ENCODE assay signal across 10 cellular contexts in genomic region chr13:112744306-112745021, GRCh38. TPM values are rescaled to one million over a fixed set of nuclear protein-coding genes. Genes with fewer than 3 reads are reported as not detected.
DNase-seq lines count a peak whose midpoint lies in the region; TF ChIP-seq lines count a peak whose summit lies in the region.
"Had no signal": no experiment of that assay in that cellular context is flagged by ENCODE, and none has a peak within 500 bp of the region (broad histone marks: within the 10 kb centered on the region; RNA-seq: fewer than 3 reads in every experiment).

No MANE protein-coding gene starts in this region.

- no peak overlapping the region for H3K14ac ChIP-seq in mesenchymal stem cell (ENCODE audit: low read length in 2 of 2)

- peak overlapping the region; percentile 19 for H3K9ac ChIP-seq in mesenchymal stem cell (ENCODE audit: low read length)
- H3K9ac ChIP-seq: parathyroid adenoma had no signal

- H3K4me1 Mint-ChIP-seq in HFFc6 (ENCODE audit: low read depth) = peaks cover 23% of the 10 kb centered on the region

- intact Hi-C loops in dorsolateral prefrontal cortex (cut with DNase I) = loop anchor here (5.0 kb wide), 1 partner anchor 52 kb away; the partner anchor contains the start of gene ATP11A (in 2 of the 2)

- no peak overlapping the region for H2AFZ ChIP-seq in mesenchymal stem cell (ENCODE audit: low read depth, low read length)
- H2AFZ ChIP-seq: parathyroid adenoma had no signal

- POLR2A ChIA-PET in AG04450 (lab: Yijun Ruan, JAX) = no interaction called here

- H3K79me1 ChIP-seq in mesenchymal stem cell (replicated peaks; ENCODE audit: low read length, poor library complexity, severe bottlenecking) = peaks cover 47% of the 10 kb centered on the region

- H3K27me3 Mint-ChIP-seq in HFFc6 (ENCODE audit: insufficient read depth) = no peaks in the 10 kb centered on the region
- H3K27me3 Mint-ChIP-seq: B cell had no signal

- peaks cover 13% of the 10 kb centered on the region for H3K4me1 ChIP-seq in mesenchymal stem cell (ENCODE audit: control insufficient read depth, insufficient read depth, low read depth, low read length)

- no peak overlapping the region for H2BK5ac ChIP-seq in mesenchymal stem cell (ENCODE audit: low read depth, low read length, poor library complexity, severe bottlenecking)

- H3K36me3 Mint-ChIP-seq in HFFc6 (ENCODE audit: low read depth) = no peaks in the 10 kb centered on the region

- H3K27ac ChIP-seq in AG04450 (ENCODE audit: low read depth, low read length) = peak overlapping the region; percentile 52
- H3K27ac ChIP-seq in dorsolateral prefrontal cortex = peak overlapping the region in 56 of 59 donors; percentile 4 to 93 (median 72)
- H3K27ac ChIP-seq in mesenchymal stem cell (ENCODE audit: low read length, poor library complexity, severe bottlenecking) = no peak overlapping the region
- H3K27ac ChIP-seq: parathyroid adenoma had no signal

- H4K8ac ChIP-seq in mesenchymal stem cell (ENCODE audit: low read length) = no peak overlapping the region

- peak overlapping the region; percentile 74; the same call in 1 of the 2 replicates for H3K27ac Mint-ChIP-seq in HFFc6
- H3K27ac Mint-ChIP-seq: B cell had no signal

- peaks cover 0 to 4% of the 10 kb centered on the region in 2 experiments for H3K36me3 ChIP-seq in mesenchymal stem cell (ENCODE audit: control insufficient read depth in 1 of 2, insufficient read depth in 2 of 2, low read depth in 1 of 2, low read length in 2 of 2)

- no peak overlapping the region for H2AK5ac ChIP-seq in mesenchymal stem cell (ENCODE audit: low read length, severe bottlenecking)

- H4K91ac ChIP-seq in mesenchymal stem cell (ENCODE audit: low read length) = no peak overlapping the region

- no peaks in the 10 kb centered on the region for H3K27me3 ChIP-seq in AG04450 (ENCODE audit: control insufficient read depth, insufficient read depth, low read length)
- no peaks in the 10 kb centered on the region for H3K27me3 ChIP-seq in dorsolateral prefrontal cortex
- no peaks in the 10 kb centered on the region for H3K27me3 ChIP-seq in mesenchymal stem cell (ENCODE audit: control insufficient read depth in 1 of 2, insufficient read depth in 1 of 2, low read length in 2 of 2)

- no peak overlapping the region for H3K23ac ChIP-seq in mesenchymal stem cell (ENCODE audit: low read length in 2 of 2)

- WGBS in mesenchymal stem cell = 79% methylated on average over 16 of the region's 16 CpGs

- no peak for TF ChIP-seq CTCF in AG04450 (IDR thresholded peaks at IDR 0.05; ENCODE audit: low read depth, low read length)
- no peak for TF ChIP-seq CTCF in HFFc6 (IDR thresholded peaks at IDR 0.05)
- no peak for TF ChIP-seq CTCF in dorsolateral prefrontal cortex (IDR thresholded peaks at IDR 0.05 in 54 of 56, conservative IDR thresholded peaks at IDR 0.05 in 2 of 56; ENCODE audit: low read depth in 1 of 56, partially characterized antibody in 56 of 56)

- H3K9me3 Mint-ChIP-seq in HFFc6 = no peaks in the 10 kb centered on the region; the same call in 1 of the 2 replicates

- H3K18ac ChIP-seq in mesenchymal stem cell (ENCODE audit: low read depth in 1 of 2, low read length in 2 of 2) = no peak overlapping the region

- no peak overlapping the region for H3K4me2 ChIP-seq in mesenchymal stem cell (ENCODE audit: low read length, poor library complexity, severe bottlenecking)

- CTCF ChIA-PET in AG04450 (lab: Charles Lee) = no interaction called here

- H2BK120ac ChIP-seq in mesenchymal stem cell (ENCODE audit: low read depth, low read length) = no peak overlapping the region

- no peak for DNase-seq in AG04450 (ENCODE audit: low read depth, low spot score)
- DNase-seq in HFFc6 = peak; percentile 49
- DNase-seq in dorsolateral prefrontal cortex = peak in 2 of 10 donors; percentile 52 to 57
- DNase-seq in mesenchymal stem cell = peak; percentile 38
- DNase-seq in cerebellum (ENCODE audit: low spot score) = no peak
- no peak for DNase-seq in UCSD-AML1 (lab: John Stamatoyannopoulos, UW; ENCODE audit: unreplicated experiment)
- DNase-seq in activated CD4-positive, CD25-positive, alpha-beta regulatory T cell (lab: John Stamatoyannopoulos, UW) = no peak
- DNase-seq in COLO668 (lab: John Stamatoyannopoulos, UW; ENCODE audit: unreplicated experiment) = no peak

- H2BK12ac ChIP-seq in mesenchymal stem cell (ENCODE audit: low read length in 2 of 2) = no peak overlapping the region

- H3K9me3 ChIP-seq in AG04450 (ENCODE audit: control insufficient read depth, insufficient read depth, low read length) = no peaks in the 10 kb centered on the region; the same call in 1 of the 2 replicates
- no peaks in the 10 kb centered on the region for H3K9me3 ChIP-seq in mesenchymal stem cell (ENCODE audit: control insufficient read depth, low read length)

- peak overlapping the region; percentile 22; the same call in 1 of the 2 replicates for H3K4me3 ChIP-seq in AG04450 (ENCODE audit: low read depth, low read length)
- peak overlapping the region in 5 of 59 donors; percentile 1 to 27 (median 12) for H3K4me3 ChIP-seq in dorsolateral prefrontal cortex
- no peak overlapping the region for H3K4me3 ChIP-seq in mesenchymal stem cell (ENCODE audit: insufficient read depth in 1 of 2, low read depth in 1 of 2, low read length in 2 of 2)

- H3K4ac ChIP-seq in mesenchymal stem cell (ENCODE audit: low read depth in 1 of 2, low read length in 2 of 2) = no peak overlapping the region

- H2BK15ac ChIP-seq in mesenchymal stem cell (ENCODE audit: low read depth, poor library complexity, severe bottlenecking) = no peak overlapping the region

- no peak overlapping the region for H3K4me3 Mint-ChIP-seq in HFFc6
- H3K4me3 Mint-ChIP-seq: B cell had no signal

RNA-seq across cellular contexts. Expression of gene ATP11A, which starts 54.6 kb away (rescaled TPM):
- 5.8 and 9.3 TPM in 2 replicates for polyA plus RNA-seq in AG04450 (2011; rRNA removed)
- 15.1 and 18.3 TPM in 2 replicates for polyA minus RNA-seq in AG04450 (2011; rRNA and poly(A)+ RNA removed)
- 10 to 100 TPM in 2 of 6 experiments, 1 to 10 TPM in 4; 4.3 to 29.9 (median 6.5) TPM for total RNA-seq in HFFc6 (2021; fragmentation: NEBNext Ultra II Directional; extraction: Animal tissue kit (Norgen Biotek cat#: 25700))
- total RNA-seq in dorsolateral prefrontal cortex (100 to 1,000 TPM in 25 of 120 experiments, 10 to 100 TPM in 95; 43.2 to 193 (median 80.8) TPM), cerebellum (15.3 TPM)
- polyA plus RNA-seq in mesenchymal stem cell (2013, experiment 1 of 2) = 8.0 TPM
- polyA plus RNA-seq in mesenchymal stem cell (2013, experiment 2 of 2) = 8.2 TPM

Comparison
In these comparisons a context has a peak if more than half of its experiments do, and no peak if none do; other contexts are left out.
1. DNase-seq: peak in HFFc6 (single experiment) and mesenchymal stem cell (single experiment); none in AG04450 (single experiment), cerebellum (single experiment), UCSD-AML1 (single experiment), activated CD4-positive, CD25-positive, alpha-beta regulatory T cell (0 of 4) and COLO668 (single experiment).